Comparison of ENCODE assay signal across 10 cellular contexts in genomic region chr20:17958326-17959256, GRCh38. TPM values are rescaled to one million over a fixed set of nuclear protein-coding genes. Genes with fewer than 3 reads are reported as not detected.
DNase-seq lines count a peak whose midpoint lies in the region; ATAC-seq, FAIRE-seq and TF ChIP-seq lines count a peak whose summit lies in the region.
"Had no signal": no experiment of that assay in that cellular context is flagged by ENCODE, and none has a peak within 500 bp of the region (broad histone marks: within the 10 kb centered on the region; RNA-seq: fewer than 3 reads in every experiment).

No MANE protein-coding gene starts in this region.

- no peak overlapping the region for H3K9ac ChIP-seq in DND-41 (ENCODE audit: low read depth, low read length)
- H3K9ac ChIP-seq in H1 (replicated peaks in 1 of 4; ENCODE audit: extremely low read depth in 1 of 4, low read depth in 3 of 4, low read length in 3 of 4) = 0 out of 7 replicates have a peak overlapping the region, but pooled peaks of 1 of the 4 experiments have one; percentile 22

- POLR2A ChIA-PET in PC-9 (lab: Charles Lee; ENCODE audit: unreplicated experiment) (interaction anchor here (0.6 kb wide), 4 partner anchors 17 to 549 kb away, joined by 3 to 9 read pairs (median 6); partner anchors contain the start of gene SEC23B), H1 (lab: Charles Lee; ENCODE audit: partially characterized antibody) (interaction anchor here (0.6 to 20.7 kb wide), 11 partner anchors 10 to 325 kb away, joined by 3 to 424 read pairs (median 5); partner anchors contain the start of genes MGME1 and SNX5)

- H3K27ac Mint-ChIP-seq in osteocyte (ENCODE audit: unreplicated experiment) = peak overlapping the region; percentile 58

- no peaks in the 10 kb centered on the region for H3K27me3 Mint-ChIP-seq in osteocyte (ENCODE audit: unreplicated experiment)

- no peak overlapping the region for H3K56ac ChIP-seq in H1 (replicated peaks; ENCODE audit: insufficient read length, low read depth, low read length)

- H4K5ac ChIP-seq in H1 (ENCODE audit: insufficient read length, low read depth, low read length) = no peak overlapping the region

- no peak overlapping the region for H3K18ac ChIP-seq in H1 (ENCODE audit: extremely low read depth, low read length)

- no peak overlapping the region for H2AK5ac ChIP-seq in H1 (ENCODE audit: low read depth, low read length)

- ATAC-seq in DND-41 (ENCODE audit: insufficient read depth, low read depth) (peak; percentile 10; the same call in 1 of the 3 replicates), GM21447 (IDR thresholded peaks at IDR 0.05; ENCODE audit: unreplicated experiment) (no peak), GM18870 (IDR thresholded peaks at IDR 0.05; ENCODE audit: unreplicated experiment) (no peak)

- H3K79me2 ChIP-seq in DND-41 (ENCODE audit: insufficient read depth, low read length) (peaks cover 100% of the 10 kb centered on the region), PC-9 (ENCODE audit: low read depth) (peaks cover 100% of the 10 kb centered on the region), H1 (ENCODE audit: control insufficient read depth in 1 of 2, insufficient read depth in 2 of 2, low read length in 2 of 2) (peaks cover 91 to 100% of the 10 kb centered on the region in 2 experiments)

- H3K27me3 ChIP-seq in DND-41 (ENCODE audit: insufficient read depth, low read length, poor library complexity) (no peaks in the 10 kb centered on the region), PC-9 (ENCODE audit: insufficient read depth, low read depth) (no peaks in the 10 kb centered on the region), H1 (replicated peaks in 1 of 4; ENCODE audit: control insufficient read depth in 3 of 4, extremely low read depth in 1 of 4, insufficient read depth in 3 of 4, low read length in 3 of 4) (no peaks in the 10 kb centered on the region)

- H4K8ac ChIP-seq in H1 (ENCODE audit: extremely low read depth, insufficient read depth, low read length) = no peak overlapping the region

- CTCF ChIA-PET in PC-9 (lab: Charles Lee) (no interaction called here), H1 (lab: Charles Lee; ENCODE audit: partially characterized antibody) (interaction anchor here (1.0 to 2.4 kb wide), 7 partner anchors 9 to 454 kb away, joined by 3 to 15 read pairs (median 4); partner anchors contain the start of gene SNX5)

- no peak overlapping the region for H2BK5ac ChIP-seq in H1 (ENCODE audit: low read depth, low read length)

- no peak overlapping the region for H3K4ac ChIP-seq in H1 (replicated peaks; ENCODE audit: insufficient read length, low read depth, low read length)

- no peaks in the 10 kb centered on the region for H3K9me2 ChIP-seq in PC-9 (ENCODE audit: insufficient read depth)

- H2BK20ac ChIP-seq in H1 (ENCODE audit: low read length) = no peak overlapping the region

- peaks cover 30% of the 10 kb centered on the region for H3K36me3 Mint-ChIP-seq in osteocyte (ENCODE audit: unreplicated experiment)

- peak overlapping the region; percentile 25; the same call in 1 of the 2 replicates for H3K27ac ChIP-seq in DND-41 (ENCODE audit: low read length)
- peak overlapping the region; percentile 27 for H3K27ac ChIP-seq in PC-9
- no peak overlapping the region for H3K27ac ChIP-seq in H1 (ENCODE audit: low read depth, low read length)

- H2BK12ac ChIP-seq in H1 (ENCODE audit: low read depth, low read length) = no peak overlapping the region

- no peak overlapping the region for H2AFZ ChIP-seq in DND-41 (ENCODE audit: low read depth, low read length)
- H2AFZ ChIP-seq in PC-9 = no peak overlapping the region
- H2AFZ ChIP-seq in H1 (ENCODE audit: low read length) = no peak overlapping the region

- TF ChIP-seq EP300 in H1 (IDR thresholded peaks at IDR 0.05; ENCODE audit: borderline replicate concordance in 1 of 2, low read depth in 2 of 2, low read length in 2 of 2) = no peak

- H2BK120ac ChIP-seq in H1 (replicated peaks; ENCODE audit: low read depth, low read length) = no peak overlapping the region

- H3F3A ChIP-seq in PC-9 (ENCODE audit: insufficient read depth, low read depth) = peaks cover 31% of the 10 kb centered on the region; the same call in 1 of the 2 replicates

- no peak overlapping the region for H3K14ac ChIP-seq in H1 (ENCODE audit: insufficient read length)

- no peak overlapping the region for H3K4me3 ChIP-seq in DND-41 (ENCODE audit: low read depth in 1 of 2, low read length in 2 of 2)
- no peak overlapping the region for H3K4me3 ChIP-seq in PC-9
- no peak overlapping the region for H3K4me3 ChIP-seq in H1 (ENCODE audit: extremely low read depth in 1 of 4, insufficient read depth in 2 of 4, low read depth in 3 of 4, low read length in 4 of 4)

- H3K79me1 ChIP-seq in H1 (ENCODE audit: low read depth, low read length) = no peaks in the 10 kb centered on the region

- no peaks in the 10 kb centered on the region for H3K9me3 Mint-ChIP-seq in osteocyte (ENCODE audit: unreplicated experiment)

- H3K36me3 ChIP-seq in DND-41 (ENCODE audit: insufficient read depth, low read length) (peaks cover 95% of the 10 kb centered on the region), PC-9 (ENCODE audit: low read depth) (peaks cover 34% of the 10 kb centered on the region), H1 (ENCODE audit: control insufficient read depth in 2 of 4, insufficient read depth in 4 of 4, low read length in 3 of 4) (peaks cover 20 to 45% (median 31%) of the 10 kb centered on the region in 4 experiments)

- no peak overlapping the region for H3K4me3 Mint-ChIP-seq in osteocyte (ENCODE audit: unreplicated experiment)

- no peaks in the 10 kb centered on the region for H3K23me2 ChIP-seq in H1 (ENCODE audit: low read depth, low read length)

- no peak for FAIRE-seq in H1 (lab: Jason Lieb, UNC)

- WGBS in H1 (ENCODE audit: extremely low coverage in 1 of 2, insufficient coverage in 1 of 2, insufficient read length in 1 of 2, insufficient replicate concordance in 2 of 2, low coverage in 1 of 2, low lambda C conversion rate in 2 of 2, missing lambda C conversion rate in 1 of 2), 2 experiments = 92% methylated on average over 5 of the region's 5 CpGs; no CpG with 5 or more reads in 1 of the 2 experiments

- no peak overlapping the region for H3K23ac ChIP-seq in H1 (ENCODE audit: insufficient read length)

- TF ChIP-seq CTCF in DND-41 (IDR thresholded peaks at IDR 0.05; ENCODE audit: borderline replicate concordance, extremely low read depth, low read length, poor library complexity, severe bottlenecking) = no peak
- no peak for TF ChIP-seq CTCF in PC-9 (conservative IDR thresholded peaks at IDR 0.05)
- no peak for TF ChIP-seq CTCF in H1 (IDR thresholded peaks at IDR 0.05; ENCODE audit: control extremely low read depth in 1 of 3, insufficient read depth in 1 of 3, low read depth in 1 of 3, low read length in 3 of 3)
- TF ChIP-seq CTCF in osteocyte (IDR thresholded peaks at IDR 0.05) = peak; percentile 41

- H3K4me2 ChIP-seq in DND-41 (ENCODE audit: insufficient read depth, low read length) (peak overlapping the region; percentile 26; the same call in 1 of the 2 replicates), PC-9 (peak overlapping the region; percentile 16; the same call in 1 of the 2 replicates), H1 (ENCODE audit: insufficient read depth in 1 of 2, low read depth in 2 of 2, low read length in 2 of 2) (peak overlapping the region in 1 of 2 experiments; percentile 47; a peak in 2 of 4 replicates)

- no peak for DNase-seq in DND-41
- no peak for DNase-seq in PC-9
- DNase-seq in H1 (ENCODE audit: low read depth in 1 of 2, low spot score in 2 of 2) = no peak
- no peak for DNase-seq in osteocyte (ENCODE audit: extremely low spot score, unreplicated experiment)
- no peak for DNase-seq in cerebellum (ENCODE audit: low spot score)
- DNase-seq in anterior cingulate cortex (lab: John Stamatoyannopoulos, UW) = no peak
- DNase-seq: activated effector memory CD4-positive, alpha-beta T cell treated with anti-CD3 and anti-CD28 coated beads, Interleukin-2, amount 50 U/mL, for 16 hours; nucleus accumbens had no signal

- H2BK15ac ChIP-seq in H1 (ENCODE audit: low read length) = no peak overlapping the region

- H3K9me3 ChIP-seq in DND-41 (ENCODE audit: insufficient read depth, low read length, severe bottlenecking) (no peaks in the 10 kb centered on the region), PC-9 (ENCODE audit: insufficient read depth, low read depth) (no peaks in the 10 kb centered on the region), H1 (ENCODE audit: insufficient read depth in 2 of 2, low read depth in 1 of 2, low read length in 1 of 2) (no peaks in the 10 kb centered on the region)

- H3K4me1 ChIP-seq in DND-41 (ENCODE audit: insufficient read depth, low read length) (peaks cover 49% of the 10 kb centered on the region), PC-9 (replicated peaks; ENCODE audit: insufficient read depth) (peaks cover 13% of the 10 kb centered on the region), H1 (replicated peaks in 1 of 4; ENCODE audit: control insufficient read depth in 3 of 4, insufficient read depth in 4 of 4, low read length in 3 of 4) (peaks cover 0 to 27% (median 6%) of the 10 kb centered on the region in 4 experiments; a peak in 5 of 7 replicates)

- intact Hi-C loops in PC-9 (cut with micrococcal nuclease; ENCODE audit: unreplicated experiment) = no loop called here

- TF ChIP-seq POLR2A in H1 (IDR thresholded peaks at IDR 0.05; ENCODE audit: control extremely low read depth in 1 of 2, low read depth in 2 of 2, low read length in 2 of 2) = 0 out of 3 replicates have a peak, but pooled peaks of 1 of the 2 experiments have one; percentile 69

- H4K20me1 ChIP-seq in DND-41 (ENCODE audit: insufficient read depth, low read length) (peaks cover 99% of the 10 kb centered on the region), PC-9 (ENCODE audit: insufficient read depth) (peaks cover 91% of the 10 kb centered on the region), H1 (replicated peaks in 1 of 2; ENCODE audit: control insufficient read depth in 1 of 2, insufficient read depth in 2 of 2, low read length in 2 of 2) (peaks cover 45 to 50% of the 10 kb centered on the region in 2 experiments)

- H3K4me1 Mint-ChIP-seq in osteocyte (ENCODE audit: unreplicated experiment) = peaks cover 79% of the 10 kb centered on the region

- BruUV-seq in PC-9 (replicated peaks; lab: Mats Ljungman, UMichigan) = no TSS peak

- TF ChIP-seq RAD21 in H1 (IDR thresholded peaks at IDR 0.05 in 1 of 2, conservative IDR thresholded peaks at IDR 0.05 in 1 of 2; ENCODE audit: low read depth in 2 of 2, low read length in 2 of 2) = no peak

- no peak overlapping the region for H4K91ac ChIP-seq in H1 (replicated peaks; ENCODE audit: insufficient read length, low read length)

RNA-seq across cellular contexts. Expression of gene SNX5, which starts 10.0 kb away (rescaled TPM):
- 97.7 and 116 TPM in 2 replicates for total RNA-seq in PC-9 (2021)
- total RNA-seq in H1 (2021; fragmentation: NEBNext Ultra II Directional; extraction: Animal tissue kit (Norgen Biotek cat#: 25700)) = 181 and 194 TPM in 2 replicates
- 140 and 155 TPM in 2 replicates for polyA plus RNA-seq in H1 (2011; rRNA removed)
- polyA plus RNA-seq in H1 (2011; cell fraction: cytosol; rRNA removed) = 179 TPM
- 236 TPM for polyA plus RNA-seq in H1 (2011; cell fraction: nucleus; rRNA removed)
- polyA plus RNA-seq in H1 (2012, experiment 1 of 2) = 129 to 235 TPM (median 148 TPM) in 4 replicates
- 34.5 TPM for polyA plus RNA-seq in H1 (2012, experiment 2 of 2)
- polyA plus RNA-seq in H1 (2013, experiment 1 of 2) = 213 TPM
- 198 TPM for polyA plus RNA-seq in H1 (2013, experiment 2 of 2)
- polyA minus RNA-seq in H1 (2011; rRNA and poly(A)+ RNA removed) = 163 and 196 TPM in 2 replicates
- polyA minus RNA-seq in H1 (2011; cell fraction: cytosol; rRNA and poly(A)+ RNA removed) = 156 TPM
- 471 TPM for polyA minus RNA-seq in H1 (2011; cell fraction: nucleus; rRNA and poly(A)+ RNA removed)
- total RNA-seq in osteocyte = 140 and 147 TPM in 2 replicates
- total RNA-seq in cerebellum = 79.8 TPM

RNA-seq across cellular contexts. Expression of gene MGME1, which starts 10.2 kb away (rescaled TPM):
- total RNA-seq in PC-9 (2021) = 31.3 and 42.8 TPM in 2 replicates
- 56.3 and 59.0 TPM in 2 replicates for total RNA-seq in H1 (2021; fragmentation: NEBNext Ultra II Directional; extraction: Animal tissue kit (Norgen Biotek cat#: 25700))
- 13.7 and 27.7 TPM in 2 replicates for polyA plus RNA-seq in H1 (2011; rRNA removed)
- polyA plus RNA-seq in H1 (2011; cell fraction: cytosol; rRNA removed) = 26.3 TPM
- polyA plus RNA-seq in H1 (2011; cell fraction: nucleus; rRNA removed) = 10.6 TPM
- polyA plus RNA-seq in H1 (2012, experiment 1 of 2) = 41.6 to 71.7 TPM (median 46.4 TPM) in 4 replicates
- 8.8 TPM for polyA plus RNA-seq in H1 (2012, experiment 2 of 2)
- 34.4 TPM for polyA plus RNA-seq in H1 (2013, experiment 1 of 2)
- polyA plus RNA-seq in H1 (2013, experiment 2 of 2) = 35.2 TPM
- polyA minus RNA-seq in H1 (2011; rRNA and poly(A)+ RNA removed) = 29.0 and 31.2 TPM in 2 replicates
- 36.3 TPM for polyA minus RNA-seq in H1 (2011; cell fraction: cytosol; rRNA and poly(A)+ RNA removed)
- 31.8 TPM for polyA minus RNA-seq in H1 (2011; cell fraction: nucleus; rRNA and poly(A)+ RNA removed)
- 38.5 and 40.5 TPM in 2 replicates for total RNA-seq in osteocyte
- total RNA-seq in cerebellum = 11.3 TPM
